26 cellular contexts compared by ENCODE assay signal in the genomic region with DNA sequence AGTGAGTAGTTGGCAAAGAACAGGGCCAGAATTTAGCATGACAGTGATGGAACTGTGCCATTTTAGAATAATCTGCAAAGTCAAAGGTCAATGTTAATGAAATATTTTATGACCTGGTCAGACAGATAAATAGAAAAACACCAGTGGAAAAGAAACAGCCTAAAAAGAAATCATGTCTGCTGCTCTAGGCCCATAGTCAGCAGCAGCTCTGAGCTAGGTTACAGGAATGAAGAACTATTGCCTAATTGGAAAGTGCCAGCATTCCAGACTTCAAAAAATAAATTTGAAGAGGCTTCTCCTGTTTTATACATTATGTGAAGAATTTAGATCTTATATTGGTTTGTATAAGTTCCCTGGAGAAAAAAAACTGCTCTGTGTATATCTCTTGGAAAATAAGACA. TPM values are rescaled to one million over a fixed set of nuclear protein-coding genes. Genes with fewer than 3 reads are reported as not detected.
"Had no signal": no experiment of that assay in that cellular context is flagged by ENCODE, and none has a peak within 500 bp of the region (broad histone marks: within the 10 kb centered on the region; RNA-seq: fewer than 3 reads in every experiment).

No MANE protein-coding gene starts in this region.

- DNase-seq: activated CD4-positive, alpha-beta memory T cell treated with anti-CD3 and anti-CD28 coated beads, Interleukin-2, amount 10 ng/mL, durations not matched to agents 7 days and 5 days; activated CD4-positive, alpha-beta T cell treated with anti-CD3 and anti-CD28 coated beads for 36 hours; activated CD4-positive, alpha-beta T cell treated with anti-CD3 and anti-CD28 coated beads, Interleukin-2, amount 50 U/mL, for 1 hour; activated CD8-positive, alpha-beta memory T cell treated with anti-CD3 and anti-CD28 coated beads, Interleukin-2, amount 50 U/mL, for 4 hours; activated naive CD4-positive, alpha-beta T cell treated with anti-CD3 and anti-CD28 coated beads, Interleukin-2, amount 50 U/mL, for 16 hours; activated naive CD8-positive, alpha-beta T cell treated with anti-CD3 and anti-CD28 coated beads, Interleukin-2, amount 10 ng/mL, durations not matched to agents 7 days and 5 days; activated T-cell treated with anti-CD3 and anti-CD28 coated beads, Interleukin-2, amount 50 U/mL, for 1 hour; amniotic stem cell; KG1; NCI-H1048; NCI-H1417 treated with DMSO at 0.1 percent for 48 hours; NCI-H1694; NCI-H2029; NCI-H345; NCI-H510A; NCI-H526 treated with DMSO at 0.1 percent for 48 hours; NCI-H82; SIG-M5; T-helper 1 cell; WERI-Rb-1 had no signal

- H3K9me3 ChIP-seq: ascending aorta had no signal

- ATAC-seq: activated CD4-positive, alpha-beta T cell treated with anti-CD3 and anti-CD28 coated beads for 36 hours had no signal

- H3K4me3 ChIP-seq: ascending aorta had no signal

- H3K27me3 ChIP-seq: ascending aorta had no signal

- H3K27ac ChIP-seq: ascending aorta, WERI-Rb-1 had no signal

- H3K4me1 ChIP-seq: ascending aorta had no signal

RNA-seq across cellular contexts. Expression of a gene that starts 57.3 kb away (rescaled TPM):
- total RNA-seq: activated CD4-positive, alpha-beta memory T cell treated with anti-CD3 and anti-CD28 coated beads, Interleukin-2, amount 10 ng/mL, durations not matched to agents 7 days and 5 days; activated CD4-positive, alpha-beta T cell treated with anti-CD3 and anti-CD28 coated beads for 36 hours; activated naive CD8-positive, alpha-beta T cell treated with anti-CD3 and anti-CD28 coated beads, Interleukin-2, amount 10 ng/mL, durations not matched to agents 7 days and 5 days; ascending aorta; LHCN-M2; M059J; OCI-LY7; RPMI7951; T-helper 2 cell treated with Interferon-gamma antibody and Interleukin-4, amounts not matched to agents 100 ng/mL and 5 ng/mL, for 36 hours had no signal
